In genomic region chr9:87686520-87687090, GRCh38 we compare ENCODE assay signal across 25 cellular contexts. TPM values are rescaled to one million over a fixed set of nuclear protein-coding genes. Genes with fewer than 3 reads are reported as not detected.
DNase-seq lines count a peak whose midpoint lies in the region; ATAC-seq and TF ChIP-seq lines count a peak whose summit lies in the region.
"Had no signal": no experiment of that assay in that cellular context is flagged by ENCODE, and none has a peak within 500 bp of the region (broad histone marks: within the 10 kb centered on the region; RNA-seq: fewer than 3 reads in every experiment).

No MANE protein-coding gene starts in this region.

- H3K36me3 ChIP-seq in trophoblast cell (ENCODE audit: control insufficient read depth in 1 of 2, insufficient read depth in 2 of 2, low read length in 2 of 2) (peaks cover 8 to 13% of the 10 kb centered on the region in 2 experiments), gastroesophageal sphincter (peaks cover 0 to 39% of the 10 kb centered on the region in 2 donors)
- H3K36me3 ChIP-seq: right atrium auricular region had no signal

- H2AK5ac ChIP-seq in trophoblast cell (ENCODE audit: low read length): no peak overlapping the region

- H3K79me1 ChIP-seq in trophoblast cell (ENCODE audit: low read length): peaks cover 5% of the 10 kb centered on the region

- CTCF ChIA-PET in activated CD4-positive, alpha-beta T cell treated with anti-CD3 and anti-CD28 coated beads, Interleukin-2, amount 10 ng/mL, durations not matched to agents 7 days and 5 days (lab: Charles Lee): no interaction called here

- TF ChIP-seq CTCF in type B pancreatic cell (conservative IDR thresholded peaks at IDR 0.05) (no peak), gastroesophageal sphincter (IDR thresholded peaks at IDR 0.05) (no peak)

- no peaks in the 10 kb centered on the region for H3K9me3 Mint-ChIP-seq in activated CD4-positive, alpha-beta T cell treated with anti-CD3 and anti-CD28 coated beads, Interleukin-2, amount 10 ng/mL, durations not matched to agents 7 days and 5 days
- H3K9me3 Mint-ChIP-seq in type B pancreatic cell: no peaks in the 10 kb centered on the region
- H3K9me3 Mint-ChIP-seq: effector memory CD8-positive, alpha-beta T cell had no signal

- peaks cover 5% of the 10 kb centered on the region for H3K9me3 ChIP-seq in trophoblast cell (ENCODE audit: insufficient read depth, low read depth, low read length)
- no peaks in the 10 kb centered on the region for H3K9me3 ChIP-seq in gastroesophageal sphincter
- H3K9me3 ChIP-seq: lower lobe of right lung, pancreas, right atrium auricular region, stomach had no signal

- WGBS in trophoblast cell (ENCODE audit: extremely low coverage, insufficient coverage, insufficient read length): no CpG with 5 or more reads among the region's 14 CpGs
- 83 to 96% methylated on average over 8 of the region's 14 CpGs for WGBS in gastroesophageal sphincter (ENCODE audit: low coverage in 1 of 2), 2 donors

- H3K79me2 ChIP-seq in trophoblast cell (ENCODE audit: control insufficient read depth, insufficient read depth, low read length, poor library complexity): no peaks in the 10 kb centered on the region

- H3K27ac ChIP-seq in layer of hippocampus (ENCODE audit: low read depth, low read length) (peak overlapping the region; percentile 60), trophoblast cell (ENCODE audit: low read depth, low read length) (no peak overlapping the region), gastroesophageal sphincter (peak overlapping the region in 1 of 4 donors; percentile 18)
- H3K27ac ChIP-seq: 22Rv1, lower lobe of right lung, right atrium auricular region had no signal

- H3K4me1 ChIP-seq in trophoblast cell (ENCODE audit: control insufficient read depth in 1 of 2, insufficient read depth in 2 of 2, low read length in 2 of 2) (peaks cover 14 to 20% of the 10 kb centered on the region in 2 experiments), gastroesophageal sphincter (peaks cover 4 to 29% (median 5%) of the 10 kb centered on the region in 3 donors)
- H3K4me1 ChIP-seq: right atrium auricular region had no signal

- H4K8ac ChIP-seq in trophoblast cell (ENCODE audit: low read depth, low read length): no peak overlapping the region

- no peak overlapping the region for H3K18ac ChIP-seq in trophoblast cell (ENCODE audit: low read length)

- peaks cover 3% of the 10 kb centered on the region for H3K36me3 Mint-ChIP-seq in activated CD4-positive, alpha-beta T cell treated with anti-CD3 and anti-CD28 coated beads, Interleukin-2, amount 10 ng/mL, durations not matched to agents 7 days and 5 days (ENCODE audit: low read depth)
- peaks cover 66% of the 10 kb centered on the region for H3K36me3 Mint-ChIP-seq in type B pancreatic cell
- H3K36me3 Mint-ChIP-seq: CD4-positive, CD25-positive, alpha-beta regulatory T cell had no signal

- no peak overlapping the region for H2BK120ac ChIP-seq in trophoblast cell (ENCODE audit: insufficient read depth, low read length, poor library complexity)

- DNase-seq in activated CD4-positive, alpha-beta T cell treated with anti-CD3 and anti-CD28 coated beads, Interleukin-2, amount 10 ng/mL, durations not matched to agents 7 days and 5 days: no peak
- DNase-seq in activated CD4-positive, alpha-beta T cell treated with anti-CD3 and anti-CD28 coated beads, Interleukin-2, amount 50 U/mL, for 4 hours: no peak
- DNase-seq in trophoblast cell: no peak
- peak; percentile 42 for DNase-seq in type B pancreatic cell (ENCODE audit: extremely low spot score, unreplicated experiment)
- no peak for DNase-seq in NAMALWA (ENCODE audit: low spot score)
- DNase-seq: activated CD4-positive, alpha-beta T cell treated with anti-CD3 and anti-CD28 coated beads for 36 hours; activated T-cell treated with anti-CD3 and anti-CD28 coated beads for 4 hours; CD4-positive, CD25-positive, alpha-beta regulatory T cell; effector memory CD8-positive, alpha-beta T cell; NCI-H146; NCI-H2107; NCI-H748 treated with DMSO at 0.1 percent for 48 hours; pancreas; SIG-M5; stimulated activated CD4-positive, alpha-beta T cell treated with anti-CD3 and anti-CD28 coated beads, Interleukin-12 subunit alpha, Interleukin-12 subunit beta, amount 100 ng/mL, for 4 hours; stimulated activated CD4-positive, alpha-beta T cell treated with anti-CD3 and anti-CD28 coated beads, Interleukin-2, amount 100 ng/mL, for 48 hours; stomach; T-helper 9 cell had no signal

- no peak overlapping the region for H2BK12ac ChIP-seq in trophoblast cell (ENCODE audit: low read length)

- H3K27ac Mint-ChIP-seq in activated CD4-positive, alpha-beta T cell treated with anti-CD3 and anti-CD28 coated beads, Interleukin-2, amount 10 ng/mL, durations not matched to agents 7 days and 5 days: peak overlapping the region; percentile 7
- H3K27ac Mint-ChIP-seq in type B pancreatic cell: no peak overlapping the region
- H3K27ac Mint-ChIP-seq: effector memory CD8-positive, alpha-beta T cell had no signal

- POLR2A ChIA-PET in activated CD4-positive, alpha-beta T cell treated with anti-CD3 and anti-CD28 coated beads, Interleukin-2, amount 10 ng/mL, durations not matched to agents 7 days and 5 days (lab: Charles Lee): no interaction called here

- H3K4me3 ChIP-seq in trophoblast cell (ENCODE audit: low read depth, low read length) (peak overlapping the region; percentile 37), gastroesophageal sphincter (no peak overlapping the region)
- H3K4me3 ChIP-seq: lower lobe of right lung, pancreas, right atrium auricular region, stomach had no signal

- H3K9ac ChIP-seq in trophoblast cell (ENCODE audit: low read length): no peak overlapping the region

- no peak overlapping the region for H2AFZ ChIP-seq in trophoblast cell (ENCODE audit: insufficient read depth, low read length, poor library complexity)

- H3K27me3 ChIP-seq in layer of hippocampus (ENCODE audit: control insufficient read depth, insufficient read depth, low read length) (no peaks in the 10 kb centered on the region), trophoblast cell (ENCODE audit: insufficient read depth, low read length) (no peaks in the 10 kb centered on the region), gastroesophageal sphincter (no peaks in the 10 kb centered on the region)
- H3K27me3 ChIP-seq: pancreas, right atrium auricular region, stomach had no signal

- no peak for TF ChIP-seq POLR2A in gastroesophageal sphincter (IDR thresholded peaks at IDR 0.05)

- peaks cover 7% of the 10 kb centered on the region for H3K27me3 Mint-ChIP-seq in activated CD4-positive, alpha-beta T cell treated with anti-CD3 and anti-CD28 coated beads, Interleukin-2, amount 10 ng/mL, durations not matched to agents 7 days and 5 days
- no peaks in the 10 kb centered on the region for H3K27me3 Mint-ChIP-seq in type B pancreatic cell
- H3K27me3 Mint-ChIP-seq: activated CD4-positive, alpha-beta T cell treated with anti-CD3 and anti-CD28 coated beads for 36 hours had no signal

- TF ChIP-seq EP300 in gastroesophageal sphincter (IDR thresholded peaks at IDR 0.05): no peak

- H3K4me2 ChIP-seq in trophoblast cell (ENCODE audit: low read length): no peak overlapping the region

- H2BK5ac ChIP-seq in trophoblast cell (ENCODE audit: low read depth, low read length, poor library complexity): no peak overlapping the region

- no peak overlapping the region for H3K4me3 Mint-ChIP-seq in activated CD4-positive, alpha-beta T cell treated with anti-CD3 and anti-CD28 coated beads, Interleukin-2, amount 10 ng/mL, durations not matched to agents 7 days and 5 days
- H3K4me3 Mint-ChIP-seq in type B pancreatic cell: no peak overlapping the region
- H3K4me3 Mint-ChIP-seq: activated CD4-positive, alpha-beta T cell treated with anti-CD3 and anti-CD28 coated beads for 36 hours; effector memory CD8-positive, alpha-beta T cell; nephron had no signal

- peak overlapping the region; percentile 10 for H4K91ac ChIP-seq in trophoblast cell (ENCODE audit: low read depth, low read length)

- no peak overlapping the region for H3K14ac ChIP-seq in trophoblast cell (ENCODE audit: low read length)

- ATAC-seq in GM19023 (IDR thresholded peaks at IDR 0.05; ENCODE audit: unreplicated experiment) (no peak), gastroesophageal sphincter (no peak)
- ATAC-seq: effector memory CD8-positive, alpha-beta T cell had no signal

- H3K23ac ChIP-seq in trophoblast cell (ENCODE audit: low read length): no peak overlapping the region

- no peak overlapping the region for H3K4ac ChIP-seq in trophoblast cell (ENCODE audit: low read depth, low read length)

- H4K12ac ChIP-seq in trophoblast cell (ENCODE audit: low read depth, low read length): no peak overlapping the region

- H3K4me1 Mint-ChIP-seq in activated CD4-positive, alpha-beta T cell treated with anti-CD3 and anti-CD28 coated beads, Interleukin-2, amount 10 ng/mL, durations not matched to agents 7 days and 5 days: peaks cover 28% of the 10 kb centered on the region
- H3K4me1 Mint-ChIP-seq in type B pancreatic cell (ENCODE audit: unreplicated experiment): peaks cover 14% of the 10 kb centered on the region

RNA-seq across cellular contexts. Expression of gene CTSL, which starts 39.3 kb away (rescaled TPM):
- total RNA-seq in activated CD4-positive, alpha-beta T cell treated with anti-CD3 and anti-CD28 coated beads, Interleukin-2, amount 10 ng/mL, durations not matched to agents 7 days and 5 days: 10 to 100 TPM; 10.1 to 10.2 TPM
- polyA plus RNA-seq in trophoblast cell (2013): 578 and 615 TPM in 2 replicates
- total RNA-seq in type B pancreatic cell (ENCODE audit: low replicate concordance) (85.7 and 117 TPM in 2 replicates), gastroesophageal sphincter (100 to 1,000 TPM; 102 to 290 (median 137) TPM)
